ENCODE assay signal across 12 cellular contexts in the genomic region with DNA sequence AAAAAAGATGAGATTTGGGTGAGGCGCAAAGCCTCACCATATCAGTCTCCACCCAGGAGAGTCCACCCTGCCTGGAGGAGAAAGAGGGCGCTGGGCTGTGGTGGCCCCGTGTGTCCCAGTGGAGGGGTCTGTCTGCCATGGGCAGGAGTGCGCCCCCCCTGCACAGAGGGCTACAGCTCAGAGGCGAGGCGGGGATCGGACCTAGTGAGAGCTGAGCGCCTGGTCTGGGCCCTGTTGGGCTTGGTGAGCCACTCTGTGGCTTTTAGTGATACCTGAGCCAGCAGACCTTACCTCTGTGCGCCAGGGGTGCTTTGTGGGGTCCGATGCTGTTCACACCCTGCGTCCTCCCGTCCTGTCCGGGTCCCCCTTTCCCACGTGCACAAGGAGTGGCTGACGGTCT. TPM values are rescaled to one million over a fixed set of nuclear protein-coding genes. Genes with fewer than 3 reads are reported as not detected.
DNase-seq lines count a peak whose midpoint lies in the region; ATAC-seq, FAIRE-seq and TF ChIP-seq lines count a peak whose summit lies in the region.
"Had no signal": no experiment of that assay in that cellular context is flagged by ENCODE, and none has a peak within 500 bp of the region (broad histone marks: within the 10 kb centered on the region; RNA-seq: fewer than 3 reads in every experiment).

No MANE protein-coding gene starts in this region.

- no peak overlapping the region for H3K4me2 ChIP-seq in HepG2 (ENCODE audit: low read depth, low read length)

- WGBS in HepG2 (ENCODE audit: low lambda C conversion rate), result 51% methylated on average over 10 of the region's 15 CpGs

- no peak for TF ChIP-seq RAD21 in HepG2 (CRISPR knock-in tag; IDR thresholded peaks at IDR 0.05)

- H4K20me1 ChIP-seq in HepG2 (ENCODE audit: insufficient read depth, low read length), result no peaks in the 10 kb centered on the region

- no peak overlapping the region for H3K4me3 Mint-ChIP-seq in stimulated activated naive CD8-positive, alpha-beta T cell treated with anti-CD3 and anti-CD28 coated beads, Interleukin-15, Interleukin-2, amounts not matched to agents 100 ng/mL and 50 ng/mL, for 24 hours
- H3K4me3 Mint-ChIP-seq in T-helper 17 cell (peak overlapping the region; percentile 95), memory B cell (peak overlapping the region; percentile 81)

- no peaks in the 10 kb centered on the region for H3K9me3 Mint-ChIP-seq in stimulated activated naive CD8-positive, alpha-beta T cell treated with anti-CD3 and anti-CD28 coated beads, Interleukin-15, Interleukin-2, amounts not matched to agents 100 ng/mL and 50 ng/mL, for 24 hours
- H3K9me3 Mint-ChIP-seq in memory B cell, result no peaks in the 10 kb centered on the region

- DNase-seq in stimulated activated naive CD8-positive, alpha-beta T cell treated with anti-CD3 and anti-CD28 coated beads, Interleukin-15, Interleukin-2, amounts not matched to agents 100 U/mL and 50 U/mL, for 24 hours, result no peak
- DNase-seq in T-helper 17 cell (no peak), memory B cell (ENCODE audit: low spot score in 2 of 2) (no peak), HepG2 (ENCODE audit: low spot score) (no peak), SW480 (ENCODE audit: low spot score) (no peak), T1000 (lab: John Stamatoyannopoulos, UW) (no peak)
- DNase-seq: erythroblast, NCI-H1436 treated with DMSO at 0.1 percent for 48 hours, NCI-H524 had no signal

- FAIRE-seq in HepG2 (lab: Jason Lieb, UNC), result no peak

- ATAC-seq in stimulated activated naive CD8-positive, alpha-beta T cell treated with anti-CD3 and anti-CD28 coated beads, Interleukin-15, Interleukin-2, amounts not matched to agents 100 U/mL and 50 U/mL, for 24 hours, result no peak
- ATAC-seq in T-helper 17 cell (no peak), memory B cell (ENCODE audit: low read depth) (no peak), HepG2 (no peak; the same call in 2 of the 3 replicates), GM18519 (IDR thresholded peaks at IDR 0.05; ENCODE audit: low FRiP score, unreplicated experiment) (no peak)

- peaks cover 26% of the 10 kb centered on the region for H3K4me1 Mint-ChIP-seq in stimulated activated naive CD8-positive, alpha-beta T cell treated with anti-CD3 and anti-CD28 coated beads, Interleukin-15, Interleukin-2, amounts not matched to agents 100 ng/mL and 50 ng/mL, for 24 hours (ENCODE audit: low read depth)
- H3K4me1 Mint-ChIP-seq in T-helper 17 cell, result peaks cover 24% of the 10 kb centered on the region
- H3K4me1 Mint-ChIP-seq in memory B cell, result peaks cover 34% of the 10 kb centered on the region

- POLR2A ChIA-PET in HepG2 (lab: Yijun Ruan, JAX), result no interaction called here

- intact Hi-C loops in HepG2 (cut with micrococcal nuclease; ENCODE audit: unreplicated experiment), result loop anchor here (5.0 to 10.0 kb wide), 2 partner anchors 532 to 1025 kb away; no protein-coding TSS in a partner anchor

- H3K9ac ChIP-seq in HepG2 (ENCODE audit: insufficient read depth, low read depth, low read length), result no peak overlapping the region

- TF ChIP-seq POLR2A in HepG2 (IDR thresholded peaks at IDR 0.05; ENCODE audit: insufficient read depth in 1 of 2, low read depth in 2 of 2, low read length in 2 of 2), result no peak

- in situ Hi-C loops in HepG2 (cut with HindIII; ENCODE audit: extremely low pct_ligation_motif_present, low pct_unique_long_range_greater_than_20kb), result no loop called here

- no peaks in the 10 kb centered on the region for H3K79me2 ChIP-seq in HepG2 (ENCODE audit: insufficient read depth, low read length)

- no peak overlapping the region for H3K27ac ChIP-seq in HepG2 (ENCODE audit: extremely low read length, insufficient read depth, low read length)

- no TSS peak for BruUV-seq in HepG2 (replicated peaks; lab: Mats Ljungman, UMichigan)

- no peaks in the 10 kb centered on the region for H3K36me3 ChIP-seq in HepG2 (replicated peaks in 1 of 2; ENCODE audit: control insufficient read depth in 1 of 2, insufficient read depth in 2 of 2, low read length in 2 of 2)

- no peaks in the 10 kb centered on the region for H3K27me3 Mint-ChIP-seq in stimulated activated naive CD8-positive, alpha-beta T cell treated with anti-CD3 and anti-CD28 coated beads, Interleukin-15, Interleukin-2, amounts not matched to agents 100 ng/mL and 50 ng/mL, for 24 hours
- H3K27me3 Mint-ChIP-seq in T-helper 17 cell (no peaks in the 10 kb centered on the region), memory B cell (no peaks in the 10 kb centered on the region)

- TF ChIP-seq EP300 in HepG2 (IDR thresholded peaks at IDR 0.05; ENCODE audit: low read depth in 2 of 2, low read length in 2 of 2) (no peak), HepG2 (CRISPR knock-in tag; IDR thresholded peaks at IDR 0.05; ENCODE audit: borderline replicate concordance) (no peak)

- H3K4me1 ChIP-seq in HepG2 (ENCODE audit: insufficient read depth, low read length), result peaks cover 10% of the 10 kb centered on the region

- H3K27me3 ChIP-seq in HepG2 (ENCODE audit: control insufficient read depth in 1 of 2, insufficient read depth in 2 of 2, low read length in 2 of 2), result peaks cover 1 to 10% of the 10 kb centered on the region in 2 experiments; a peak in 4 of 5 replicates

- no peaks in the 10 kb centered on the region for H3K36me3 Mint-ChIP-seq in stimulated activated naive CD8-positive, alpha-beta T cell treated with anti-CD3 and anti-CD28 coated beads, Interleukin-15, Interleukin-2, amounts not matched to agents 100 ng/mL and 50 ng/mL, for 24 hours (ENCODE audit: low read depth)
- no peaks in the 10 kb centered on the region for H3K36me3 Mint-ChIP-seq in T-helper 17 cell (ENCODE audit: low read depth)
- H3K36me3 Mint-ChIP-seq in memory B cell, result no peaks in the 10 kb centered on the region

- peak overlapping the region; percentile 75 for H3K27ac Mint-ChIP-seq in stimulated activated naive CD8-positive, alpha-beta T cell treated with anti-CD3 and anti-CD28 coated beads, Interleukin-15, Interleukin-2, amounts not matched to agents 100 ng/mL and 50 ng/mL, for 24 hours
- H3K27ac Mint-ChIP-seq in T-helper 17 cell (peak overlapping the region; percentile 92), memory B cell (peak overlapping the region; percentile 70)

- H3K9me3 ChIP-seq in T-helper 17 cell (ENCODE audit: control insufficient read depth, low read length, poor library complexity, severe bottlenecking) (no peaks in the 10 kb centered on the region), HepG2 (ENCODE audit: low read length) (no peaks in the 10 kb centered on the region)

- CTCF ChIA-PET in HepG2 (lab: Yijun Ruan, JAX; ENCODE audit: low intra/inter-chr PET ratio, low total read pairs), result no interaction called here

- TF ChIP-seq CTCF in HepG2 (CRISPR knock-in tag; IDR thresholded peaks at IDR 0.05), result no peak

- H2AFZ ChIP-seq in HepG2 (ENCODE audit: low read length), result no peak overlapping the region

- H3K4me3 ChIP-seq in HepG2 (replicated peaks in 1 of 3; ENCODE audit: insufficient read depth in 1 of 3, low read depth in 2 of 3, low read length in 3 of 3), result no peak overlapping the region; a peak in 1 of 6 replicates
- H3K4me3 ChIP-seq: lung had no signal

TF ChIP-seq in HepG2, 621 proteins besides CTCF, POLR2A, EP300 and RAD21 (continues in another document):
- TF ChIP-seq, protein P1, sequence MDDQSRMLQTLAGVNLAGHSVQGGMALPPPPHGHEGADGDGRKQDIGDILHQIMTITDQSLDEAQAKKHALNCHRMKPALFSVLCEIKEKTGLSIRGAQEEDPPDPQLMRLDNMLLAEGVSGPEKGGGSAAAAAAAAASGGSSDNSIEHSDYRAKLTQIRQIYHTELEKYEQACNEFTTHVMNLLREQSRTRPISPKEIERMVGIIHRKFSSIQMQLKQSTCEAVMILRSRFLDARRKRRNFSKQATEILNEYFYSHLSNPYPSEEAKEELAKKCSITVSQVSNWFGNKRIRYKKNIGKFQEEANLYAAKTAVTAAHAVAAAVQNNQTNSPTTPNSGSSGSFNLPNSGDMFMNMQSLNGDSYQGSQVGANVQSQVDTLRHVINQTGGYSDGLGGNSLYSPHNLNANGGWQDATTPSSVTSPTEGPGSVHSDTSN (CRISPR knock-in tag; IDR thresholded peaks at IDR 0.05; ENCODE audit: borderline replicate concordance), result no peak
- TF ChIP-seq ZNF768 (CRISPR knock-in tag; IDR thresholded peaks at IDR 0.05) (no peak), XRCC5 (optimal IDR thresholded peaks at IDR 0.05; ENCODE audit: low read length) (no peak), NFYB (CRISPR knock-in tag; IDR thresholded peaks at IDR 0.05) (no peak), RARA (CRISPR knock-in tag; IDR thresholded peaks at IDR 0.05) (no peak), ZNF781 (CRISPR knock-in tag; IDR thresholded peaks at IDR 0.05; ENCODE audit: borderline replicate concordance, not compliant biosample characterization) (no peak)

RNA-seq across cellular contexts. Expression of a gene that starts 25.9 kb away (rescaled TPM):
- total RNA-seq in T-helper 17 cell, result 10 to 100 TPM; 13.5 to 19.2 TPM
- total RNA-seq in HepG2 (2016; rRNA removed; fragmentation: Illumina TruSeq; extraction: Trizol), result 16.2 and 23.3 TPM in 2 replicates
- total RNA-seq in HepG2 (2016; cell fraction: cytosol; rRNA removed; fragmentation: Illumina TruSeq; extraction: Trizol; ENCODE audit: low read depth), result 7.2 and 7.5 TPM in 2 replicates
- total RNA-seq in HepG2 (2016; cell fraction: insoluble cytoplasmic fraction; rRNA removed; fragmentation: Illumina TruSeq; extraction: Trizol), result 16.1 and 17.2 TPM in 2 replicates
- 26.9 and 27.9 TPM in 2 replicates for total RNA-seq in HepG2 (2016; cell fraction: membrane; rRNA removed; fragmentation: Illumina TruSeq; extraction: Trizol)
- total RNA-seq in HepG2 (2016; cell fraction: nucleus; rRNA removed; fragmentation: Illumina TruSeq; extraction: Trizol), result 14.4 and 16.2 TPM in 2 replicates
- 50.9 and 68.0 TPM in 2 replicates for polyA plus RNA-seq in HepG2 (2011; rRNA removed)
- 45.6 and 47.6 TPM in 2 replicates for polyA plus RNA-seq in HepG2 (2011; cell fraction: cytosol; rRNA removed)
- 34.2 and 39.3 TPM in 2 replicates for polyA plus RNA-seq in HepG2 (2011; cell fraction: nucleus; rRNA removed)
- 39.2 and 40.4 TPM in 2 replicates for polyA plus RNA-seq in HepG2 (2012)
- polyA plus RNA-seq in HepG2 (2016; cell fraction: cytosol; fragmentation: Illumina TruSeq; extraction: Trizol; ENCODE audit: low read depth), result 11.0 and 12.4 TPM in 2 replicates
- 33.6 and 42.6 TPM in 2 replicates for polyA plus RNA-seq in HepG2 (2016; cell fraction: insoluble cytoplasmic fraction; fragmentation: Illumina TruSeq; extraction: Trizol; ENCODE audit: low read depth)
- 39.2 and 40.8 TPM in 2 replicates for polyA plus RNA-seq in HepG2 (2016; cell fraction: membrane; fragmentation: Illumina TruSeq; extraction: Trizol; ENCODE audit: low read depth)
- polyA plus RNA-seq in HepG2 (2016; cell fraction: nucleus; fragmentation: Illumina TruSeq; extraction: Trizol; ENCODE audit: insufficient read depth, low read depth), result 26.9 and 29.3 TPM in 2 replicates
- polyA minus RNA-seq in HepG2 (2011; rRNA and poly(A)+ RNA removed; ENCODE audit: low replicate concordance), result 54.6 and 166 TPM in 2 replicates
- 37.4 and 48.5 TPM in 2 replicates for polyA minus RNA-seq in HepG2 (2011; cell fraction: cytosol; rRNA and poly(A)+ RNA removed)
- 30.9 and 39.8 TPM in 2 replicates for polyA minus RNA-seq in HepG2 (2011; cell fraction: nucleus; rRNA and poly(A)+ RNA removed)
